8 cellular contexts compared by ENCODE assay signal in the genomic region with DNA sequence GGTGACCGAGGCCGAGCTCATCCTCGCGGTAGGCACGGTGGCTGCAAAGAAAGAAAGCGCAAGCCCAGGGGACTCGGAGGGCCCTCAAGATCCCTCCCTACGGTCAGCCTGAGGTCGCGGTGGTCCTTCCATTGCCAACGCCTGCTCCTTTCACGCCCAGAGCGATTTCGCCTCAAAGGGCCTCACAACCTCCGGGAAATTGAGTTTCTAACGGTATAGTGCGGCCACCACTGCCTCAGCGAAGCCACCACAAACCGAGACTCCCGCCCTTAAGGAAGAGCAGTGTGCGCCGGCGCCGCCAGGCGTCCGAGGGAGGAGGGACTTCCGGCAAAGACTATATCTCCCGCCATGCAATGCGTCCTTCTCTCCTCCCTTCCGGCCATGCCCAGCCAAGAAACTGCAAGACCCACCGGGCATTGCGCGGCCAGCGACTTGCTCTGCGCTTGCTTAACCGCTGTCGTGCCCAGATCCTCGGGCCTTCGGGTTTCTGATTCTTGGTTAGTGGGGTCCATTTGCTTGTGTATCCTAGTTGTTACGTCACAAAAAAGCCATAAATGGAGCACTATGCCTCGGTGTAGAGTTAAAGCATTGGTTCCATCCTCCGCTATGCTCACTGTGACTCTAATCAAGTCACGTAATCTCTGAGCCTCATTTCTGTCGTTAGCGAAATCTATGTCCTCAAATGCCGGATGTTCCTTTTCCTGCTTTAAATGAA. TPM values are rescaled to one million over a fixed set of nuclear protein-coding genes. Genes with fewer than 3 reads are reported as not detected.
DNase-seq lines count a peak whose midpoint lies in the region; ATAC-seq and TF ChIP-seq lines count a peak whose summit lies in the region.

A gene with protein sequence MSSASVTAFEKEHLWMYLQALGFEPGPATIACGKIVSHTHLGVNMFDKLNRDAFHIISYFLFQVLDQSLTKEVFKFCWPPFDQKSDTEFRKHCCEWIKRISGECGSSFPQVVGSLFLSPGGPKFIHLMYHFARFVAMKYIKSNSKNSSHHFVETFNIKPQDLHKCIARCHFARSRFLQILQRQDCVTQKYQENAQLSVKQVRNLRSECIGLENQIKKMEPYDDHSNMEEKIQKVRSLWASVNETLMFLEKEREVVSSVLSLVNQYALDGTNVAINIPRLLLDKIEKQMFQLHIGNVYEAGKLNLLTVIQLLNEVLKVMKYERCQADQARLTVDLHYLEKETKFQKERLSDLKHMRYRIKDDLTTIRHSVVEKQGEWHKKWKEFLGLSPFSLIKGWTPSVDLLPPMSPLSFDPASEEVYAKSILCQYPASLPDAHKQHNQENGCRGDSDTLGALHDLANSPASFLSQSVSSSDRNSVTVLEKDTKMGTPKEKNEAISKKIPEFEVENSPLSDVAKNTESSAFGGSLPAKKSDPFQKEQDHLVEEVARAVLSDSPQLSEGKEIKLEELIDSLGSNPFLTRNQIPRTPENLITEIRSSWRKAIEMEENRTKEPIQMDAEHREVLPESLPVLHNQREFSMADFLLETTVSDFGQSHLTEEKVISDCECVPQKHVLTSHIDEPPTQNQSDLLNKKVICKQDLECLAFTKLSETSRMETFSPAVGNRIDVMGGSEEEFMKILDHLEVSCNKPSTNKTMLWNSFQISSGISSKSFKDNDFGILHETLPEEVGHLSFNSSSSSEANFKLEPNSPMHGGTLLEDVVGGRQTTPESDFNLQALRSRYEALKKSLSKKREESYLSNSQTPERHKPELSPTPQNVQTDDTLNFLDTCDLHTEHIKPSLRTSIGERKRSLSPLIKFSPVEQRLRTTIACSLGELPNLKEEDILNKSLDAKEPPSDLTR (minus strand): TSS at position 274 of the 715 bp plus-strand sequence. CDS start 253 bp downstream, at position 21.

- H2AFZ ChIP-seq in SK-N-SH (ENCODE audit: low read depth): peak within 1 kb of the TSS; percentile 100

- no peaks in the 10 kb centered on the region for H3K9me2 ChIP-seq in SK-N-SH

- DNase-seq in GM10248 (ENCODE audit: extremely low spot score) (peak; percentile 96), NCI-H1048 (lab: John Stamatoyannopoulos, UW) (peak; percentile 82), SK-N-SH (peak; percentile 91), superior temporal gyrus (ENCODE audit: extremely low spot score) (peak; percentile 98)
- DNase-seq in activated naive CD4-positive, alpha-beta T cell treated with anti-CD3 and anti-CD28 coated beads, Interleukin-2, amount 50 U/mL, for 16 hours: peak; percentile 94

- H3K27me3 ChIP-seq in SK-N-SH (ENCODE audit: insufficient read depth) (no peaks in the 10 kb centered on the region), gastroesophageal sphincter (no peaks in the 10 kb centered on the region), neutrophil (no peaks in the 10 kb centered on the region)

- no peaks in the 10 kb centered on the region for H4K20me1 ChIP-seq in SK-N-SH (ENCODE audit: insufficient read depth)

- peak within 1 kb of the TSS; percentile 84 for H3K9ac ChIP-seq in SK-N-SH

- peaks cover 0 to 3% of the 10 kb centered on the region in 2 experiments; a peak in 1 of 4 replicates for H3K4me1 ChIP-seq in SK-N-SH (ENCODE audit: control insufficient read depth in 1 of 2, insufficient read depth in 2 of 2, low read depth in 1 of 2, low read length in 1 of 2)
- peaks cover 0 to 22% (median 10%) of the 10 kb centered on the region in 3 donors for H3K4me1 ChIP-seq in gastroesophageal sphincter
- peaks cover 13 to 20% of the 10 kb centered on the region in 2 experiments for H3K4me1 ChIP-seq in neutrophil (ENCODE audit: control insufficient read depth in 1 of 2, insufficient read depth in 1 of 2, low read depth in 1 of 2, low read length in 1 of 2)

- H3K27ac ChIP-seq in SK-N-SH (ENCODE audit: low read depth in 2 of 2, low read length in 1 of 2) (peak within 1 kb of the TSS; percentile 62 to 71), gastroesophageal sphincter (peak within 1 kb of the TSS; percentile 72 to 94 (median 84)), neutrophil (peak within 1 kb of the TSS; percentile 83)

- peaks cover 49% of the 10 kb centered on the region for H3K79me2 ChIP-seq in SK-N-SH (ENCODE audit: insufficient read depth)

- TF ChIP-seq RAD21 in SK-N-SH (IDR thresholded peaks at IDR 0.05; ENCODE audit: low read length): no peak

- WGBS in SK-N-SH (ENCODE audit: low lambda C conversion rate): 16% methylated on average over 27 of the region's 46 CpGs
- 4 to 5% methylated on average over 4 to 12 of the region's 46 CpGs for WGBS in gastroesophageal sphincter (ENCODE audit: low coverage in 1 of 2), 2 donors

- H3K4me2 ChIP-seq in SK-N-SH: peak within 1 kb of the TSS; percentile 87

- H3F3A ChIP-seq in SK-N-SH (replicated peaks; ENCODE audit: insufficient read depth): peaks cover 9% of the 10 kb centered on the region

- POLR2A ChIA-PET in GM10248 (lab: Yijun Ruan, JAX) (interaction anchor here (0.5 kb wide), 1 partner anchor 26 kb away, joined by 4 read pairs; no protein-coding TSS in a partner anchor), SK-N-SH (lab: Yijun Ruan, JAX) (no interaction called here)

- TF ChIP-seq CTCF in GM10248 (IDR thresholded peaks at IDR 0.05; ENCODE audit: control extremely low read depth, extremely low read depth, low read depth, missing control alignments): no peak
- TF ChIP-seq CTCF in SK-N-SH (IDR thresholded peaks at IDR 0.05): no peak; the same call in 1 of the 2 replicates
- peak in 3 of 4 experiments; percentile 58 to 86 (median 83) for TF ChIP-seq CTCF in gastroesophageal sphincter (IDR thresholded peaks at IDR 0.05)
- TF ChIP-seq CTCF in neutrophil (IDR thresholded peaks at IDR 0.05): peak; percentile 88

- H3K9me3 ChIP-seq in SK-N-SH (no peaks in the 10 kb centered on the region), gastroesophageal sphincter (no peaks in the 10 kb centered on the region), neutrophil (no peaks in the 10 kb centered on the region)

- CTCF ChIA-PET in GM10248 (lab: Yijun Ruan, JAX) (interaction anchor here (1.8 kb wide), 1 partner anchor 71 kb away, joined by 6 read pairs; no protein-coding TSS in a partner anchor), SK-N-SH (lab: Yijun Ruan, JAX) (no interaction called here)

- TF ChIP-seq EP300 in SK-N-SH (IDR thresholded peaks at IDR 0.05; ENCODE audit: borderline replicate concordance in 1 of 2, low read depth in 1 of 2, low read length in 1 of 2) (no peak), gastroesophageal sphincter (IDR thresholded peaks at IDR 0.05) (no peak)

- TF ChIP-seq POLR2A in gastroesophageal sphincter (IDR thresholded peaks at IDR 0.05): peak; percentile 30 to 38

- H3K4me3 ChIP-seq in SK-N-SH (ENCODE audit: low read depth in 2 of 2, low read length in 1 of 2) (peak within 1 kb of the TSS; percentile 65 to 83), gastroesophageal sphincter (peak within 1 kb of the TSS; percentile 77 to 81), neutrophil (ENCODE audit: low read depth in 1 of 2, low read length in 1 of 2) (peak within 1 kb of the TSS; percentile 83 to 90)

- H3K36me3 ChIP-seq in SK-N-SH (replicated peaks in 1 of 2; ENCODE audit: control insufficient read depth in 1 of 2, insufficient read depth in 2 of 2, low read length in 1 of 2): peaks cover 0 to 8% of the 10 kb centered on the region in 2 experiments
- peaks cover 0 to 12% of the 10 kb centered on the region in 2 donors for H3K36me3 ChIP-seq in gastroesophageal sphincter
- no peaks in the 10 kb centered on the region for H3K36me3 ChIP-seq in neutrophil

- ATAC-seq in HG02571 (IDR thresholded peaks at IDR 0.05; ENCODE audit: unreplicated experiment): peak; percentile 99
- ATAC-seq in gastroesophageal sphincter: peak; percentile 100

TF ChIP-seq in SK-N-SH, 30 proteins besides CTCF, POLR2A, EP300 and RAD21:
- TF ChIP-seq CHD2 (IDR thresholded peaks at IDR 0.05; ENCODE audit: low read length, partially characterized antibody) (peak; percentile 81), MXI1 (IDR thresholded peaks at IDR 0.05; ENCODE audit: low read depth, low read length) (peak; percentile 54; the same call in 1 of the 2 replicates), TAF1 (IDR thresholded peaks at IDR 0.05; ENCODE audit: borderline replicate concordance, low read depth, low read length) (peak; percentile 70; the same call in 1 of the 2 replicates), GABPA (IDR thresholded peaks at IDR 0.05; ENCODE audit: low read depth) (peak; percentile 93), YY1 (IDR thresholded peaks at IDR 0.05; ENCODE audit: low read depth) (no peak), ELF1 (IDR thresholded peaks at IDR 0.05) (peak; percentile 77), JUND (IDR thresholded peaks at IDR 0.05) (no peak), POLR2AphosphoS5 (IDR thresholded peaks at IDR 0.05; ENCODE audit: low read depth, low read length) (peak; percentile 81), NRF1 (IDR thresholded peaks at IDR 0.05; ENCODE audit: low read depth, low read length) (peak; percentile 74), EZH2phosphoT487 (IDR thresholded peaks at IDR 0.05; ENCODE audit: borderline replicate concordance, low read depth) (no peak), SIN3A (IDR thresholded peaks at IDR 0.05; ENCODE audit: borderline replicate concordance, low read depth, low read length) (peak; percentile 70; the same call in 1 of the 2 replicates)
- TF ChIP-seq, protein P1, sequence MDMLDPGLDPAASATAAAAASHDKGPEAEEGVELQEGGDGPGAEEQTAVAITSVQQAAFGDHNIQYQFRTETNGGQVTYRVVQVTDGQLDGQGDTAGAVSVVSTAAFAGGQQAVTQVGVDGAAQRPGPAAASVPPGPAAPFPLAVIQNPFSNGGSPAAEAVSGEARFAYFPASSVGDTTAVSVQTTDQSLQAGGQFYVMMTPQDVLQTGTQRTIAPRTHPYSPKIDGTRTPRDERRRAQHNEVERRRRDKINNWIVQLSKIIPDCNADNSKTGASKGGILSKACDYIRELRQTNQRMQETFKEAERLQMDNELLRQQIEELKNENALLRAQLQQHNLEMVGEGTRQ (IDR thresholded peaks at IDR 0.05; ENCODE audit: borderline replicate concordance, low read depth, low read length): no peak
- TF ChIP-seq, protein P2, sequence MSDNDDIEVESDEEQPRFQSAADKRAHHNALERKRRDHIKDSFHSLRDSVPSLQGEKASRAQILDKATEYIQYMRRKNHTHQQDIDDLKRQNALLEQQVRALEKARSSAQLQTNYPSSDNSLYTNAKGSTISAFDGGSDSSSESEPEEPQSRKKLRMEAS (IDR thresholded peaks at IDR 0.05; ENCODE audit: low read depth): no peak

RNA-seq across cellular contexts. Expression of the gene that starts here (rescaled TPM):
- polyA plus RNA-seq in SK-N-SH (2012; rRNA removed): 4.7 and 6.1 TPM in 2 replicates
- polyA plus RNA-seq in SK-N-SH (2012; cell fraction: cytosol; rRNA removed): 7.3 and 8.2 TPM in 2 replicates
- polyA plus RNA-seq in SK-N-SH (2012; cell fraction: nucleus; rRNA removed): 4.8 and 8.5 TPM in 2 replicates
- total RNA-seq in gastroesophageal sphincter: 10 to 100 TPM in 2 of 4 donors, 1 to 10 TPM in 2; 7.3 to 16.5 (median 9.8) TPM

Comparison
In these comparisons a context has a peak if more than half of its experiments do, and no peak if none do; other contexts are left out.
1. Peak in every context shown above with its lines: DNase-seq, ATAC-seq, H3K4me3 ChIP-seq and H3K27ac ChIP-seq.
2. CTCF ChIP-seq: peak in gastroesophageal sphincter (3 of 4) and neutrophil (single experiment); none in GM10248 (single experiment) and SK-N-SH (single experiment).